In genomic region chr14:75258803-75259509, GRCh38 we compare ENCODE assay signal across 8 cellular contexts. TPM values are rescaled to one million over a fixed set of nuclear protein-coding genes. Genes with fewer than 3 reads are reported as not detected.
DNase-seq lines count a peak whose midpoint lies in the region; ATAC-seq and TF ChIP-seq lines count a peak whose summit lies in the region.

No MANE protein-coding gene starts in this region.

- no peaks in the 10 kb centered on the region for H3K79me2 ChIP-seq in SK-N-SH (ENCODE audit: insufficient read depth)

- no peaks in the 10 kb centered on the region for H3K27me3 ChIP-seq in SK-N-SH (ENCODE audit: insufficient read depth)

- H3K27ac ChIP-seq in SK-N-SH (ENCODE audit: low read depth in 2 of 2, low read length in 1 of 2) = peak overlapping the region; percentile 96 to 98

- TF ChIP-seq EP300 in SK-N-SH (IDR thresholded peaks at IDR 0.05; ENCODE audit: borderline replicate concordance in 1 of 2, low read depth in 1 of 2, low read length in 1 of 2) = peak in 1 of 2 experiments; percentile 62; a peak in 2 of 4 replicates

- H3K9me2 ChIP-seq in SK-N-SH = no peaks in the 10 kb centered on the region

- no peak for TF ChIP-seq CTCF in SK-N-SH (IDR thresholded peaks at IDR 0.05)

- peak overlapping the region; percentile 60; the same call in 1 of the 2 replicates for H2AFZ ChIP-seq in SK-N-SH (ENCODE audit: low read depth)

- H4K20me1 ChIP-seq in SK-N-SH (ENCODE audit: insufficient read depth) = no peaks in the 10 kb centered on the region

- peak overlapping the region; percentile 95 to 99 for H3K27ac Mint-ChIP-seq in activated naive CD4-positive, alpha-beta T cell treated with anti-CD3 and anti-CD28 coated beads, Interleukin-2, amount 50 U/mL, for 72 hours

- WGBS in SK-N-SH (ENCODE audit: low lambda C conversion rate) = under 1% methylated on average over 23 of the region's 40 CpGs

- no peaks in the 10 kb centered on the region for H3K9me3 ChIP-seq in SK-N-SH

- ATAC-seq in HG02588 (IDR thresholded peaks at IDR 0.05; ENCODE audit: unreplicated experiment) = peak; percentile 96
- ATAC-seq in activated naive CD4-positive, alpha-beta T cell treated with anti-CD3 and anti-CD28 coated beads, Interleukin-2, amount 50 U/mL, for 72 hours = peak; percentile 98 to 99

- H3K4me1 ChIP-seq in SK-N-SH (ENCODE audit: control insufficient read depth in 1 of 2, insufficient read depth in 2 of 2, low read depth in 1 of 2, low read length in 1 of 2) = peaks cover 17 to 20% of the 10 kb centered on the region in 2 experiments; a peak in 3 of 4 replicates

- POLR2A ChIA-PET in SK-N-SH (lab: Yijun Ruan, JAX) = interaction anchor here (0.5 to 1.5 kb wide), 6 partner anchors 12 to 196 kb away, joined by 3 to 16 read pairs (median 4); no protein-coding TSS in a partner anchor

- no peaks in the 10 kb centered on the region for H3K36me3 ChIP-seq in SK-N-SH (replicated peaks in 1 of 2; ENCODE audit: control insufficient read depth in 1 of 2, insufficient read depth in 2 of 2, low read length in 1 of 2)

- H3K9me3 Mint-ChIP-seq in activated naive CD4-positive, alpha-beta T cell treated with anti-CD3 and anti-CD28 coated beads, Interleukin-2, amount 50 U/mL, for 72 hours = no peaks in the 10 kb centered on the region

- peak overlapping the region; percentile 75 for H3K4me2 ChIP-seq in SK-N-SH

- DNase-seq in GM03348 (ENCODE audit: low spot score) (peak; percentile 96), NCI-H1048 (lab: John Stamatoyannopoulos, UW) (peak; percentile 96), SK-N-SH (peak; percentile 92), globus pallidus (ENCODE audit: low spot score) (peak; percentile 99), non-pigmented ciliary epithelial cell (ENCODE audit: low read depth) (peak; percentile 99), superior temporal gyrus (ENCODE audit: extremely low spot score) (peak; percentile 99)
- DNase-seq in activated naive CD4-positive, alpha-beta T cell treated with anti-CD3 and anti-CD28 coated beads, Interleukin-2, amount 50 U/mL, for 72 hours (ENCODE audit: low spot score in 2 of 2) = peak; percentile 96

- 0 out of 2 replicates have a peak, but pooled peaks have one; percentile 1 for TF ChIP-seq RAD21 in SK-N-SH (IDR thresholded peaks at IDR 0.05; ENCODE audit: low read length)

- no peaks in the 10 kb centered on the region for H3K36me3 Mint-ChIP-seq in activated naive CD4-positive, alpha-beta T cell treated with anti-CD3 and anti-CD28 coated beads, Interleukin-2, amount 50 U/mL, for 72 hours

- peaks cover 6% of the 10 kb centered on the region for H3F3A ChIP-seq in SK-N-SH (replicated peaks; ENCODE audit: insufficient read depth)

- CTCF ChIA-PET in SK-N-SH (lab: Yijun Ruan, JAX) = interaction anchor here (0.6 to 2.2 kb wide), 9 partner anchors 15 to 353 kb away, joined by 3 to 10 read pairs (median 3); partner anchors contain the start of gene NEK9

- peak overlapping the region; percentile 87 for H3K9ac ChIP-seq in SK-N-SH

- H3K4me3 ChIP-seq in SK-N-SH (ENCODE audit: low read depth in 2 of 2, low read length in 1 of 2) = peak overlapping the region; percentile 42 to 52; a peak in 3 of 4 replicates

TF ChIP-seq in SK-N-SH, 30 proteins besides CTCF, POLR2A, EP300 and RAD21 (continues in another document):
- TF ChIP-seq MEF2A (IDR thresholded peaks at IDR 0.05; ENCODE audit: borderline replicate concordance, low read depth) = no peak
- TF ChIP-seq, protein P1, sequence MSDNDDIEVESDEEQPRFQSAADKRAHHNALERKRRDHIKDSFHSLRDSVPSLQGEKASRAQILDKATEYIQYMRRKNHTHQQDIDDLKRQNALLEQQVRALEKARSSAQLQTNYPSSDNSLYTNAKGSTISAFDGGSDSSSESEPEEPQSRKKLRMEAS (IDR thresholded peaks at IDR 0.05; ENCODE audit: low read depth) = peak; percentile 89
- TF ChIP-seq, protein P2, sequence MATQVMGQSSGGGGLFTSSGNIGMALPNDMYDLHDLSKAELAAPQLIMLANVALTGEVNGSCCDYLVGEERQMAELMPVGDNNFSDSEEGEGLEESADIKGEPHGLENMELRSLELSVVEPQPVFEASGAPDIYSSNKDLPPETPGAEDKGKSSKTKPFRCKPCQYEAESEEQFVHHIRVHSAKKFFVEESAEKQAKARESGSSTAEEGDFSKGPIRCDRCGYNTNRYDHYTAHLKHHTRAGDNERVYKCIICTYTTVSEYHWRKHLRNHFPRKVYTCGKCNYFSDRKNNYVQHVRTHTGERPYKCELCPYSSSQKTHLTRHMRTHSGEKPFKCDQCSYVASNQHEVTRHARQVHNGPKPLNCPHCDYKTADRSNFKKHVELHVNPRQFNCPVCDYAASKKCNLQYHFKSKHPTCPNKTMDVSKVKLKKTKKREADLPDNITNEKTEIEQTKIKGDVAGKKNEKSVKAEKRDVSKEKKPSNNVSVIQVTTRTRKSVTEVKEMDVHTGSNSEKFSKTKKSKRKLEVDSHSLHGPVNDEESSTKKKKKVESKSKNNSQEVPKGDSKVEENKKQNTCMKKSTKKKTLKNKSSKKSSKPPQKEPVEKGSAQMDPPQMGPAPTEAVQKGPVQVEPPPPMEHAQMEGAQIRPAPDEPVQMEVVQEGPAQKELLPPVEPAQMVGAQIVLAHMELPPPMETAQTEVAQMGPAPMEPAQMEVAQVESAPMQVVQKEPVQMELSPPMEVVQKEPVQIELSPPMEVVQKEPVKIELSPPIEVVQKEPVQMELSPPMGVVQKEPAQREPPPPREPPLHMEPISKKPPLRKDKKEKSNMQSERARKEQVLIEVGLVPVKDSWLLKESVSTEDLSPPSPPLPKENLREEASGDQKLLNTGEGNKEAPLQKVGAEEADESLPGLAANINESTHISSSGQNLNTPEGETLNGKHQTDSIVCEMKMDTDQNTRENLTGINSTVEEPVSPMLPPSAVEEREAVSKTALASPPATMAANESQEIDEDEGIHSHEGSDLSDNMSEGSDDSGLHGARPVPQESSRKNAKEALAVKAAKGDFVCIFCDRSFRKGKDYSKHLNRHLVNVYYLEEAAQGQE (IDR thresholded peaks at IDR 0.05; ENCODE audit: low read depth, low read length) = no peak
- TF ChIP-seq GABPA (IDR thresholded peaks at IDR 0.05; ENCODE audit: low read depth) = no peak
- TF ChIP-seq TAF1 (IDR thresholded peaks at IDR 0.05; ENCODE audit: borderline replicate concordance, low read depth, low read length) = no peak
- no peak for TF ChIP-seq TCF12 (IDR thresholded peaks at IDR 0.05)
- peak; percentile 55; the same call in 1 of the 2 replicates for TF ChIP-seq RCOR1 (IDR thresholded peaks at IDR 0.05; ENCODE audit: low read length)
- no peak; the same call in 1 of the 2 replicates for TF ChIP-seq JUND (IDR thresholded peaks at IDR 0.05)
- no peak for TF ChIP-seq ZBTB33 (IDR thresholded peaks at IDR 0.05; ENCODE audit: borderline replicate concordance, low read depth)
- TF ChIP-seq POLR2AphosphoS5 (IDR thresholded peaks at IDR 0.05; ENCODE audit: low read depth, low read length) = peak; percentile 58
- TF ChIP-seq FOSL2 (IDR thresholded peaks at IDR 0.05; ENCODE audit: borderline replicate concordance, low read depth) = no peak
- TF ChIP-seq SIN3A (IDR thresholded peaks at IDR 0.05; ENCODE audit: borderline replicate concordance, low read depth, low read length) = peak; percentile 52; the same call in 1 of the 2 replicates
- TF ChIP-seq RXRA (IDR thresholded peaks at IDR 0.05; ENCODE audit: borderline replicate concordance, low read depth) = no peak
- no peak for TF ChIP-seq ELF1 (IDR thresholded peaks at IDR 0.05)
- TF ChIP-seq, protein P3, sequence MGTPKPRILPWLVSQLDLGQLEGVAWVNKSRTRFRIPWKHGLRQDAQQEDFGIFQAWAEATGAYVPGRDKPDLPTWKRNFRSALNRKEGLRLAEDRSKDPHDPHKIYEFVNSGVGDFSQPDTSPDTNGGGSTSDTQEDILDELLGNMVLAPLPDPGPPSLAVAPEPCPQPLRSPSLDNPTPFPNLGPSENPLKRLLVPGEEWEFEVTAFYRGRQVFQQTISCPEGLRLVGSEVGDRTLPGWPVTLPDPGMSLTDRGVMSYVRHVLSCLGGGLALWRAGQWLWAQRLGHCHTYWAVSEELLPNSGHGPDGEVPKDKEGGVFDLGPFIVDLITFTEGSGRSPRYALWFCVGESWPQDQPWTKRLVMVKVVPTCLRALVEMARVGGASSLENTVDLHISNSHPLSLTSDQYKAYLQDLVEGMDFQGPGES (IDR thresholded peaks at IDR 0.05; ENCODE audit: low read depth, low read length) = 0 out of 2 replicates have a peak, but pooled peaks have one; percentile 23
- TF ChIP-seq NRF1 (IDR thresholded peaks at IDR 0.05; ENCODE audit: low read depth, low read length) = peak; percentile 53
- TF ChIP-seq NFIC (IDR thresholded peaks at IDR 0.05; ENCODE audit: borderline replicate concordance) = no peak
- peak; percentile 98 for TF ChIP-seq RFX5 (IDR thresholded peaks at IDR 0.05; ENCODE audit: low read length)
- TF ChIP-seq YY1 (IDR thresholded peaks at IDR 0.05; ENCODE audit: low read depth) = no peak
- no peak; the same call in 1 of the 2 replicates for TF ChIP-seq SMC3 (IDR thresholded peaks at IDR 0.05; ENCODE audit: low read depth, low read length)
- TF ChIP-seq MXI1 (IDR thresholded peaks at IDR 0.05; ENCODE audit: low read depth, low read length) = peak; percentile 95

RNA-seq across cellular contexts. Expression of gene FOS, which starts 19.7 kb away (rescaled TPM):
- polyA plus RNA-seq in SK-N-SH (2012; rRNA removed) = 285 and 309 TPM in 2 replicates
- polyA plus RNA-seq in SK-N-SH (2012; cell fraction: cytosol; rRNA removed) = 143 and 157 TPM in 2 replicates
- 1,026 and 1,160 TPM in 2 replicates for polyA plus RNA-seq in SK-N-SH (2012; cell fraction: nucleus; rRNA removed)
- total RNA-seq in activated naive CD4-positive, alpha-beta T cell treated with anti-CD3 and anti-CD28 coated beads, Interleukin-2, amount 50 U/mL, for 72 hours = 10 to 100 TPM; 55.8 to 65.9 TPM

Comparison
In these comparisons a context has a peak if more than half of its experiments do, and no peak if none do; other contexts are left out.
1. Peak in every context shown above with its lines: DNase-seq, ATAC-seq, H3K4me3 ChIP-seq and H3K27ac ChIP-seq.